ENCODE assay signal across 19 cellular contexts in the genomic region with DNA sequence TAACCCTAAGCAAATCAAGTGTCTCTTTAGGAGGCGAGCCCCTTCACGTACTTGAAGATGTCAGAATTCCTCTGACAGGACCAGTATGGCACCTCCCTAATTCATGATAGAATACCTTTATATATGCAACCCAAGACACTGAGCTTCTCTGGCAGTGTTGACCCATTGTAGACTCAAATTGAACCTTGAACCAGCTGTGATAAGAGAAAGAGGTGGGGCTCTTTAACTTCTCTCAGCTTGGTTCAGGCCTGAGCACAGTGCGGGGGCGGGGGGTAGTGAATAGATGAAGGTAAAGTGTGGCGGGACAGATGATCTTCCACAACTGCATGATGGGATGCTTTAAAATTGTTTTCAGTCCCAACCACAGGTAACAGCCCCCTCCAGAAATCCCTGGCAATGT. TPM values are rescaled to one million over a fixed set of nuclear protein-coding genes. Genes with fewer than 3 reads are reported as not detected.
DNase-seq lines count a peak whose midpoint lies in the region; ATAC-seq and TF ChIP-seq lines count a peak whose summit lies in the region.
"Had no signal": no experiment of that assay in that cellular context is flagged by ENCODE, and none has a peak within 500 bp of the region (broad histone marks: within the 10 kb centered on the region; RNA-seq: fewer than 3 reads in every experiment).

No MANE protein-coding gene starts in this region.

- in situ Hi-C loops in transverse colon (cut with MboI; ENCODE audit: low pct_ligation_motif_present in 1 of 4, low pct_unique_long_range_greater_than_20kb in 1 of 4, low sequenced_read_pairs in 3 of 4) = no loop called here

- H3K4me3 Mint-ChIP-seq in nephron (peak overlapping the region in 1 of 3 experiments; percentile 37), CD14-positive monocyte (no peak overlapping the region)
- H3K4me3 Mint-ChIP-seq: CD4-positive, alpha-beta T cell; T-helper 2 cell treated with Interferon-gamma antibody and Interleukin-4, amounts not matched to agents 5 μg/mL and 100 μg/mL, for 36 hours had no signal

- H3K36me3 Mint-ChIP-seq in nephron (ENCODE audit: low read depth) (peaks cover 28% of the 10 kb centered on the region), CD14-positive monocyte (peaks cover 46 to 57% of the 10 kb centered on the region in 2 donors)

- H3K4me1 ChIP-seq in body of pancreas = peaks cover 82% of the 10 kb centered on the region
- H3K4me1 ChIP-seq in esophagus squamous epithelium = peaks cover 13 to 99% (median 48%) of the 10 kb centered on the region in 3 donors
- H3K4me1 ChIP-seq in transverse colon = peaks cover 31 to 81% (median 60%) of the 10 kb centered on the region in 4 donors
- H3K4me1 ChIP-seq: SJSA1 had no signal

- ATAC-seq in body of pancreas (no peak), HG03460 (IDR thresholded peaks at IDR 0.05; ENCODE audit: unreplicated experiment) (no peak)
- ATAC-seq: activated naive CD4-positive, alpha-beta T cell treated with anti-CD3 and anti-CD28 coated beads, Interleukin-2, amount 50 U/mL, for 72 hours; left ventricle myocardium superior had no signal

- 90 to 93% methylated on average over 5 of the region's 5 CpGs for WGBS in body of pancreas, 2 donors
- 92 to 98% methylated on average over 2 to 5 of the region's 5 CpGs for WGBS in esophagus squamous epithelium, 2 donors
- 20 to 68% methylated on average over 1 to 5 of the region's 5 CpGs for WGBS in transverse colon (ENCODE audit: low coverage in 1 of 2), 2 donors

- no peak for TF ChIP-seq CTCF in body of pancreas (IDR thresholded peaks at IDR 0.05)
- TF ChIP-seq CTCF in esophagus squamous epithelium (IDR thresholded peaks at IDR 0.05) = no peak
- TF ChIP-seq CTCF in nephron (IDR thresholded peaks at IDR 0.05; ENCODE audit: unreplicated experiment in 3 of 3) = no peak
- no peak for TF ChIP-seq CTCF in transverse colon (IDR thresholded peaks at IDR 0.05)
- TF ChIP-seq CTCF in CD14-positive monocyte (IDR thresholded peaks at IDR 0.05) = no peak

- peak overlapping the region in 3 of 4 donors; percentile 32 to 61 (median 40) for H3K27ac ChIP-seq in body of pancreas
- H3K27ac ChIP-seq in esophagus squamous epithelium = peak overlapping the region in 3 of 4 donors; percentile 63 to 71 (median 65)
- peak overlapping the region; percentile 78 to 87 (median 84) for H3K27ac ChIP-seq in transverse colon
- H3K27ac ChIP-seq: SJSA1 had no signal

- H3K27ac Mint-ChIP-seq in nephron (peak overlapping the region; percentile 75 to 93 (median 92)), CD14-positive monocyte (no peak overlapping the region)
- H3K27ac Mint-ChIP-seq: CD4-positive, alpha-beta T cell; IgD-negative memory B cell; T-helper 2 cell treated with Interferon-gamma antibody and Interleukin-4, amounts not matched to agents 5 μg/mL and 100 μg/mL, for 36 hours had no signal

- TF ChIP-seq POLR2A in body of pancreas (IDR thresholded peaks at IDR 0.05) = no peak
- no peak for TF ChIP-seq POLR2A in esophagus squamous epithelium (IDR thresholded peaks at IDR 0.05)
- no peak for TF ChIP-seq POLR2A in transverse colon (IDR thresholded peaks at IDR 0.05)

- intact Hi-C loops in body of pancreas (cut with DNase I) = no loop called here
- intact Hi-C loops in esophagus squamous epithelium (cut with DNase I) = no loop called here
- intact Hi-C loops in transverse colon (cut with DNase I; ENCODE audit: low total_unique reads) = no loop called here
- intact Hi-C loops in CD14-positive monocyte (cut with micrococcal nuclease) = no loop called here

- no peak for DNase-seq in body of pancreas
- DNase-seq in esophagus squamous epithelium (lab: John Stamatoyannopoulos, UW) = no peak
- peak; percentile 61 for DNase-seq in transverse colon
- no peak for DNase-seq in CD14-positive monocyte (ENCODE audit: low spot score)
- no peak for DNase-seq in EL
- DNase-seq: activated CD4-positive, alpha-beta T cell treated with anti-CD3 and anti-CD28 coated beads, Interleukin-2, amount 50 U/mL, for 1 hour; CD4-positive, alpha-beta T cell; head of caudate nucleus; left ventricle myocardium superior; NCI-H510A; nucleus accumbens; stimulated activated CD8-positive, alpha-beta memory T cell treated with anti-CD3 and anti-CD28 coated beads, Interleukin-4, amount 100 ng/mL, for 48 hours; uterus had no signal

- H3K27me3 ChIP-seq in body of pancreas (no peaks in the 10 kb centered on the region), esophagus squamous epithelium (no peaks in the 10 kb centered on the region), transverse colon (no peaks in the 10 kb centered on the region)
- H3K27me3 ChIP-seq: SJSA1, uterus had no signal

- H3K4me3 ChIP-seq in body of pancreas (no peak overlapping the region), esophagus squamous epithelium (peak overlapping the region in 1 of 4 donors; percentile 50), transverse colon (peak overlapping the region in 1 of 4 donors; percentile 13)
- H3K4me3 ChIP-seq: SJSA1, uterus had no signal

- H3K9me3 ChIP-seq in body of pancreas = no peaks in the 10 kb centered on the region
- no peaks in the 10 kb centered on the region for H3K9me3 ChIP-seq in esophagus squamous epithelium
- no peaks in the 10 kb centered on the region for H3K9me3 ChIP-seq in transverse colon
- H3K9me3 ChIP-seq: SJSA1, uterus had no signal

- peaks cover 47% of the 10 kb centered on the region for H3K4me1 Mint-ChIP-seq in nephron
- H3K4me1 Mint-ChIP-seq in CD14-positive monocyte = peaks cover 17% of the 10 kb centered on the region

- no peak for TF ChIP-seq EP300 in transverse colon (IDR thresholded peaks at IDR 0.05; ENCODE audit: low read depth)

- H3K27me3 Mint-ChIP-seq in nephron (ENCODE audit: low read depth) (no peaks in the 10 kb centered on the region), CD14-positive monocyte (ENCODE audit: low read depth in 3 of 3) (peaks cover 0 to 2% (median 1%) of the 10 kb centered on the region in 3 donors)
- H3K27me3 Mint-ChIP-seq: CD4-positive, alpha-beta T cell; IgD-negative memory B cell had no signal

- H3K9me3 Mint-ChIP-seq in nephron = no peaks in the 10 kb centered on the region
- peaks cover 0 to 3% (median 0%) of the 10 kb centered on the region in 7 donors for H3K9me3 Mint-ChIP-seq in CD14-positive monocyte
- H3K9me3 Mint-ChIP-seq: CD4-positive, alpha-beta T cell; IgD-negative memory B cell; T-helper 2 cell treated with Interferon-gamma antibody and Interleukin-4, amounts not matched to agents 5 μg/mL and 100 μg/mL, for 36 hours had no signal

- H3K36me3 ChIP-seq in body of pancreas (replicated peaks in 1 of 2; ENCODE audit: insufficient read depth in 1 of 2, low read depth in 2 of 2) = no peaks in the 10 kb centered on the region
- peaks cover 0 to 10% (median 0%) of the 10 kb centered on the region in 3 donors for H3K36me3 ChIP-seq in esophagus squamous epithelium
- H3K36me3 ChIP-seq in transverse colon = no peaks in the 10 kb centered on the region
- H3K36me3 ChIP-seq: uterus had no signal

RNA-seq across cellular contexts. Expression of a gene that starts 12.1 kb away (rescaled TPM):
- total RNA-seq in body of pancreas (10 to 100 TPM; 47.5 to 50.8 TPM), esophagus squamous epithelium (10 to 100 TPM; 18.3 to 58.7 (median 29.7) TPM), transverse colon (10 to 100 TPM; 26.9 to 53.7 (median 46.1) TPM)
- polyA plus RNA-seq in CD14-positive monocyte = 10 to 100 TPM; 13.4 to 15.5 TPM

Comparison
In these comparisons a context has a peak if more than half of its experiments do, and no peak if none do; other contexts are left out.
1. H3K27ac Mint-ChIP-seq: peak in nephron (3 of 3); none in CD14-positive monocyte (0 of 7).
2. Peak in every context shown above with its lines, with median percentiles within 50 percentile points of each other: H3K27ac ChIP-seq.